ENCODE assay signal across 1 cellular context in the genomic region with DNA sequence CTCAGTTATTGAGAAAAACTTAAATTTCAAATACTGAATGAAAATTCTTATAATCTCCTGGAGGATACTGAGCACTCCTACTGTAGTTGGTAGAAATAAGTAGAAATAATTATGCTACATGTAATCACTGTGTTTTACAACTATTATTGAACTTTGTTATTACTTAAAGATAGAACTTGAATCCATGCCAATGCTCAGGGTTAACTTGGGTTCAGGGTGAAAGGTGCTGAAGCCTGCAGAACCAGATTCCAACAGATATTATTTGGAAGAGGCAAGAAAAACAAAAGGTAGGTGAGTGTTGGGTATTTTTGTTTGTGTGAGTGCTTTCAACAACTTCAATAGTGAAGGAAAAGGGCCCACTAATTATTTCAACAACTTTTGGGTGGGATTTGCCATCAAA.
TF ChIP-seq lines count a peak whose summit lies in the region.

No MANE protein-coding gene starts in this region.

TF ChIP-seq in HepG2, 621 proteins besides CTCF, POLR2A, EP300 and RAD21:
- TF ChIP-seq NR2F2 (IDR thresholded peaks at IDR 0.05; ENCODE audit: borderline replicate concordance, low read depth) (no peak), NFATC3 (CRISPR knock-in tag; IDR thresholded peaks at IDR 0.05) (no peak), FOXK1 (CRISPR knock-in tag; IDR thresholded peaks at IDR 0.05; ENCODE audit: borderline replicate concordance, low read depth) (no peak), TRIM24 (CRISPR knock-in tag; IDR thresholded peaks at IDR 0.05) (no peak)
- TF ChIP-seq, protein P1, sequence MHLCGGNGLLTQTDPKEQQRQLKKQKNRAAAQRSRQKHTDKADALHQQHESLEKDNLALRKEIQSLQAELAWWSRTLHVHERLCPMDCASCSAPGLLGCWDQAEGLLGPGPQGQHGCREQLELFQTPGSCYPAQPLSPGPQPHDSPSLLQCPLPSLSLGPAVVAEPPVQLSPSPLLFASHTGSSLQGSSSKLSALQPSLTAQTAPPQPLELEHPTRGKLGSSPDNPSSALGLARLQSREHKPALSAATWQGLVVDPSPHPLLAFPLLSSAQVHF (CRISPR knock-in tag; IDR thresholded peaks at IDR 0.05) = no peak
